28 cellular contexts compared by ENCODE assay signal in the genomic region with DNA sequence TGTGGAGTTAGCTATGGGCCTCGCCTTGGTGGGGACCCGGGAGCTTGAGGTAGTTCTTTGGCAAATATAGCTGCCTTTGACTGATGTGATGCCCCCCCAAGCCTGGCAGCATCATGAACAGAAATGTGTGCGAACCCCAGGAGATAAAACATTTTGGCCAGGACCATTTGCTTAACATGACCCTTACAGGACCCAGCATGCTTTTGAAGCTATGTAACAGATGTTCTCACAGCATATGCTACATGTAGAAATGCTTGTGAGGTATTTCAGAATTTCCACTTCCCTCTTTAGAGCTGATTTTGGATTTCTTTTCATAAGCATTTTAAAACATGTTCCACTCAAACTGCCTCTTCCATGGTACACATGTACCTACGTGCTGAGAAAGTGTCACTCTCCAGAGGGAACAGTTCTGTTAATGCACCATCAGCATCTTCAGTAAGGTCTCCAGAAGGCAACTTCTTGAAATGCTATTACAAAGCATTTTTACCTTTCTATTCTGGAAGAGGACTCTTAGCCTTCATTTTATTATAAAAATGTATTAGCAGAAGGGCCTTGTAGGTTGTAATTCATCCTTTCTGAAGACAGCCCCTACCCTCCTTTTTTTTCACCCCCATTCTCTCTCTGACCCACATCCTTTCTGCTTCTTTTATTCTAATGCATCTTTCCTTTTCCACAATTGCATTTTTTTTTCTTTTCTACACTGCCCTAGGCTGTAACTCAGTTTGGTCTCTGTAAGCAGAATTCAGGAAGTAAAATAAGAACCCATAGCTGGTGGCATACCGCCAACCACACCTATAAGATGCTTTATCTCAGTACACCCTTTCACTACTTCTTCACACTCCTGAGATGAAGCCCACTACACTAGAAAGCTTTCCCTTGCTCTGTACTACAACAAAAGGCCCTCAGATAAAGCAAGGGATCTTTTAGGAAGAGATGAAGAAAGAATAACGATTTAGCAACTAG. TPM values are rescaled to one million over a fixed set of nuclear protein-coding genes. Genes with fewer than 3 reads are reported as not detected.
A peak's percentile ranks its signal among the peaks of the same experiment; 100 is the strongest.
DNase-seq lines count a peak whose midpoint lies in the region; ATAC-seq and TF ChIP-seq lines count a peak whose summit lies in the region.
"Had no signal": no experiment of that assay in that cellular context is flagged by ENCODE, and none has a peak within 500 bp of the region (broad histone marks: within the 10 kb centered on the region; RNA-seq: fewer than 3 reads in every experiment).

No MANE protein-coding gene starts in this region.

- intact Hi-C loops in A673 (cut with micrococcal nuclease; ENCODE audit: unreplicated experiment) = no loop called here

- H3K27ac ChIP-seq in AG04450 (ENCODE audit: low read depth, low read length) (no peak overlapping the region), A673 (ENCODE audit: low read depth, low read length, poor library complexity, severe bottlenecking) (no peak overlapping the region)
- H3K27ac ChIP-seq: BLaER1, body of pancreas, left lung, SJCRH30, testis had no signal

- CTCF ChIA-PET in AG04450 (lab: Charles Lee) (no interaction called here), A673 (lab: Charles Lee) (no interaction called here)

- no TSS peak for BruUV-seq in A673 (replicated peaks; lab: Mats Ljungman, UMichigan)

- H3K4me3 ChIP-seq in AG04450 (ENCODE audit: low read depth, low read length) = no peak overlapping the region
- H3K4me3 ChIP-seq in Jurkat, Clone E6-1 (ENCODE audit: low read length) = no peak overlapping the region
- H3K4me3 ChIP-seq in astrocyte of the spinal cord (ENCODE audit: low read depth, low read length) = no peak overlapping the region
- H3K4me3 ChIP-seq in fibroblast of the aortic adventitia (ENCODE audit: low read depth, low read length) = no peak overlapping the region
- no peak overlapping the region for H3K4me3 ChIP-seq in A673 (ENCODE audit: low read depth, low read length, poor library complexity, severe bottlenecking)
- H3K4me3 ChIP-seq: BLaER1, body of pancreas, left lung, SJCRH30, testis had no signal

- in situ Hi-C loops in astrocyte of the spinal cord (cut with HindIII; ENCODE audit: low sequenced_read_pairs) = no loop called here

- H3K27me3 ChIP-seq in AG04450 (ENCODE audit: control insufficient read depth, insufficient read depth, low read length) (peaks cover 4% of the 10 kb centered on the region), A673 (replicated peaks; ENCODE audit: insufficient read depth, low read depth, low read length, poor library complexity) (peaks cover 5% of the 10 kb centered on the region)
- H3K27me3 ChIP-seq: BLaER1, body of pancreas, left lung, SJCRH30, testis had no signal

- no peaks in the 10 kb centered on the region for H3K4me1 ChIP-seq in A673 (ENCODE audit: insufficient read depth, low read length, poor library complexity, severe bottlenecking)
- H3K4me1 ChIP-seq: BLaER1, body of pancreas, Caco-2, left lung, SJCRH30, testis had no signal

- DNase-seq in AG04450 (ENCODE audit: low read depth, low spot score) (peak; percentile 15), astrocyte of the spinal cord (ENCODE audit: low read depth, low spot score) (peak; percentile 52), fibroblast of the aortic adventitia (ENCODE audit: low read depth) (peak; percentile 26), iPS-NIHi7 (ENCODE audit: extremely low spot score) (no peak), A673 (ENCODE audit: low spot score) (no peak), hippocampal formation (lab: John Stamatoyannopoulos, UW) (no peak)
- DNase-seq in Jurkat, Clone E6-1 (ENCODE audit: low read depth, low spot score) = peak; percentile 31
- DNase-seq: ACHN; activated CD4-positive, alpha-beta memory T cell treated with anti-CD3 and anti-CD28 coated beads, Interleukin-2, amount 10 ng/mL, durations not matched to agents 7 days and 5 days; activated CD4-positive, CD25-positive, alpha-beta regulatory T cell treated with anti-CD3 and anti-CD28 coated beads, Interleukin-2, amount 50 U/mL, for 72 hours; activated effector memory CD4-positive, alpha-beta T cell treated with Interleukin-2 at 50 U/mL for 16 hours; activated naive CD8-positive, alpha-beta T cell treated with anti-CD3 and anti-CD28 coated beads, Interleukin-2, amount 10 ng/mL, durations not matched to agents 7 days and 5 days; body of pancreas; Caco-2; endodermal cell; H9; head of caudate nucleus; left lung; natural killer cell; NCI-H1417; NCI-H510A; SJCRH30; stimulated activated CD4-positive, alpha-beta T cell treated with anti-CD3 and anti-CD28 coated beads, Interleukin-4, amount 100 ng/mL, for 4 hours; stimulated activated naive CD4-positive, alpha-beta T cell; testis had no signal

- no peaks in the 10 kb centered on the region for H3K36me3 ChIP-seq in A673 (ENCODE audit: insufficient read depth, low read length, poor library complexity, severe bottlenecking)
- H3K36me3 ChIP-seq: BLaER1, left lung, SJCRH30 had no signal

- no peak for ATAC-seq in HG03097 (IDR thresholded peaks at IDR 0.05; ENCODE audit: low FRiP score, unreplicated experiment)
- ATAC-seq: body of pancreas, left lung, natural killer cell had no signal

- no peak for TF ChIP-seq CTCF in AG04450 (IDR thresholded peaks at IDR 0.05; ENCODE audit: low read depth, low read length)
- no peak for TF ChIP-seq CTCF in astrocyte of the spinal cord (IDR thresholded peaks at IDR 0.05; ENCODE audit: low read depth, low read length)
- no peak for TF ChIP-seq CTCF in fibroblast of the aortic adventitia (IDR thresholded peaks at IDR 0.05; ENCODE audit: insufficient read depth, low read length)
- no peak for TF ChIP-seq CTCF in A673 (conservative IDR thresholded peaks at IDR 0.05; ENCODE audit: low read depth, low read length)

- POLR2A ChIA-PET in AG04450 (lab: Yijun Ruan, JAX) (no interaction called here), A673 (lab: Charles Lee; ENCODE audit: low non-redundant PET) (no interaction called here)

- H3K9me3 ChIP-seq in AG04450 (ENCODE audit: control insufficient read depth, insufficient read depth, low read length) = no peaks in the 10 kb centered on the region
- H3K9me3 ChIP-seq in A673 (ENCODE audit: low read depth, low read length, poor library complexity, severe bottlenecking) = no peaks in the 10 kb centered on the region
- H3K9me3 ChIP-seq: body of pancreas, SJCRH30, testis had no signal

RNA-seq across cellular contexts. Expression of a gene that starts 15.9 kb away (rescaled TPM):
- 0.10 TPM in 1 of 2 replicates, not detected in the other for polyA plus RNA-seq in AG04450 (2011; rRNA removed)
- 1.5 and 1.7 TPM in 2 replicates for polyA minus RNA-seq in AG04450 (2011; rRNA and poly(A)+ RNA removed)
- polyA plus RNA-seq in Jurkat, Clone E6-1 (2012; ENCODE audit: insufficient read depth, insufficient read length) = not detected
- 1.4 TPM in 1 of 2 replicates, not detected in the other for total RNA-seq in fibroblast of the aortic adventitia (ENCODE audit: low replicate concordance)
- not detected in 2 replicates for total RNA-seq in A673 (2021)
- total RNA-seq: activated CD4-positive, alpha-beta memory T cell treated with anti-CD3 and anti-CD28 coated beads, Interleukin-2, amount 10 ng/mL, durations not matched to agents 7 days and 5 days; activated naive CD8-positive, alpha-beta T cell treated with anti-CD3 and anti-CD28 coated beads, Interleukin-2, amount 10 ng/mL, durations not matched to agents 7 days and 5 days; body of pancreas; Caco-2; M059J; natural killer cell had no signal

RNA-seq across cellular contexts. Expression of a gene that starts 37.6 kb away (rescaled TPM):
- 17.0 and 17.5 TPM in 2 replicates for polyA plus RNA-seq in AG04450 (2011; rRNA removed)
- polyA minus RNA-seq in AG04450 (2011; rRNA and poly(A)+ RNA removed) = 60.3 and 64.2 TPM in 2 replicates
- polyA plus RNA-seq in Jurkat, Clone E6-1 (2012; ENCODE audit: insufficient read depth, insufficient read length) = 0.34 TPM
- total RNA-seq in fibroblast of the aortic adventitia (ENCODE audit: low replicate concordance) (58.6 and 62.4 TPM in 2 replicates), A673 (2021) (0.60 and 0.87 TPM in 2 replicates)

Comparison
In these comparisons a context has a peak if more than half of its experiments do, and no peak if none do; other contexts are left out.
1. DNase-seq: peak in AG04450 (single experiment), Jurkat, Clone E6-1 (single experiment), astrocyte of the spinal cord (single experiment) and fibroblast of the aortic adventitia (single experiment); none in iPS-NIHi7 (single experiment), A673 (single experiment) and hippocampal formation (0 of 2).
2. RNA of a gene that starts 37.6 kb away (total RNA-seq): 58.6 to 62.4 TPM in fibroblast of the aortic adventitia; 0.60 to 0.87 TPM in A673; every median in the first group is over 10 times any median in the second.